In the genomic region with DNA sequence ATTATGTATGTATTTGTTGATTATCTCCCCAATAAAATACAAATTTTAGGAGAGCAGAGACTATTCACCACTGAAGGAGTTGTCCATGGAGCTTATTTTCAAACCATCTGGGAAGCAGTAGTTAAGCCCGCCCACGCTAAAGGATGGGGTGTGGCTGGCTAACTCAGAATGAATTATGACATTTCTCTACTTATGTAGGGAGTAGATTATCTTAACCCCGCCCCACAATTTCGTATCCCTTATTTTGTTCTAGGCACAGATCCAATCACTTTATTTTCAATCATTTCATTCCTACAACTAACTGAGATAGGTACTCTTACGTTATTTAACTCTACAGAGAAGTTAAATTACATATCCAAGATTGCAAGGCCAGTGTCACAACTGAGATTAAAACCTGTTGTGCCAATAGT, we compare ENCODE assay signal across 8 cellular contexts. TPM values are rescaled to one million over a fixed set of nuclear protein-coding genes. Genes with fewer than 3 reads are reported as not detected.
DNase-seq lines count a peak whose midpoint lies in the region; ATAC-seq, FAIRE-seq and TF ChIP-seq lines count a peak whose summit lies in the region.

No MANE protein-coding gene starts in this region.

- no peaks in the 10 kb centered on the region for H3K36me3 Mint-ChIP-seq in activated T-helper 17 cell treated with anti-CD3 and anti-CD28 coated beads, Interleukin-2, amount 50 U/mL, for 72 hours (ENCODE audit: low read depth)

- H3K27me3 Mint-ChIP-seq in activated T-helper 17 cell treated with anti-CD3 and anti-CD28 coated beads, Interleukin-2, amount 50 U/mL, for 72 hours: peaks cover 17% of the 10 kb centered on the region

- ATAC-seq in K562 (peak; percentile 68), GM18909 (IDR thresholded peaks at IDR 0.05; ENCODE audit: poor library complexity, unreplicated experiment) (no peak)
- no peak for ATAC-seq in activated T-helper 17 cell treated with anti-CD3 and anti-CD28 coated beads, Interleukin-2, amount 50 U/mL, for 72 hours (replicated peaks)

- POLR2A ChIA-PET in K562 (lab: Yijun Ruan, JAX): interaction anchor here (0.6 to 2.7 kb wide), 8 partner anchors 9 to 228 kb away, joined by 3 to 20 read pairs (median 4); no protein-coding TSS in a partner anchor

- H2AFZ ChIP-seq in K562 (ENCODE audit: low read depth, low read length): peak overlapping the region; percentile 99

- peaks cover 36% of the 10 kb centered on the region for H3K79me2 ChIP-seq in K562 (ENCODE audit: control insufficient read depth, insufficient read depth, low read length)

- peak; percentile 78; the same call in 1 of the 2 replicates for TF ChIP-seq EP300 in K562 (IDR thresholded peaks at IDR 0.05; ENCODE audit: low read length)

- TF ChIP-seq POLR2A in H54 (IDR thresholded peaks at IDR 0.05; ENCODE audit: low read depth, low read length): no peak
- TF ChIP-seq POLR2A in K562 (conservative IDR thresholded peaks at IDR 0.05): no peak

- in situ Hi-C loops in K562 (cut with MboI): no loop called here

- no peak overlapping the region for H3K27ac Mint-ChIP-seq in activated T-helper 17 cell treated with anti-CD3 and anti-CD28 coated beads, Interleukin-2, amount 50 U/mL, for 72 hours

- H3K9me3 ChIP-seq in K562 (replicated peaks; ENCODE audit: control insufficient read depth, insufficient read depth, low read depth, low read length): no peaks in the 10 kb centered on the region; the same call in 1 of the 2 replicates

- peaks cover 23% of the 10 kb centered on the region for H3K4me1 Mint-ChIP-seq in activated T-helper 17 cell treated with anti-CD3 and anti-CD28 coated beads, Interleukin-2, amount 50 U/mL, for 72 hours

- TF ChIP-seq CTCF in K562 (IDR thresholded peaks at IDR 0.05 in 2 of 3, conservative IDR thresholded peaks at IDR 0.05 in 1 of 3; ENCODE audit: insufficient read depth in 2 of 3, low read depth in 1 of 3, low read length in 3 of 3): no peak

- peak overlapping the region; percentile 97 for H3K4me2 ChIP-seq in K562 (ENCODE audit: insufficient read depth, low read length)

- H3K27me3 ChIP-seq in K562 (ENCODE audit: control insufficient read depth in 2 of 2, insufficient read depth in 2 of 2, low read length in 2 of 2) (no peaks in the 10 kb centered on the region), layer of hippocampus (ENCODE audit: control insufficient read depth, insufficient read depth, low read length) (no peaks in the 10 kb centered on the region)

- 0 out of 3 replicates have a peak, but pooled peaks cover 2% of the 10 kb centered on the region for H3K36me3 ChIP-seq in K562 (ENCODE audit: control insufficient read depth, insufficient read depth, low read length)

- H4K20me1 ChIP-seq in K562 (replicated peaks; ENCODE audit: control insufficient read depth, insufficient read depth, low read length): peaks cover 21% of the 10 kb centered on the region

- no peak for TF ChIP-seq RAD21 in K562 (CRISPR knock-in tag; conservative IDR thresholded peaks at IDR 0.05 in 1 of 2, IDR thresholded peaks at IDR 0.05 in 1 of 2)

- 2% methylated on average over 5 of the region's 5 CpGs for WGBS in K562 (ENCODE audit: insufficient coverage, low coverage, missing lambda C conversion rate)

- intact Hi-C loops in K562 (cut with micrococcal nuclease): loop anchor here (5.0 kb wide), 1 partner anchor 151 kb away; the partner anchor contains the start of gene TTC32

- H3K4me3 ChIP-seq in K562: peak overlapping the region; percentile 70

- DNase-seq in H54 (ENCODE audit: insufficient read length, low spot score) (no peak), NCI-H2171 treated with DMSO at 0.1 percent for 48 hours (lab: John Stamatoyannopoulos, UW) (peak; percentile 60), K562 (ENCODE audit: extremely low read depth in 1 of 4, low spot score in 3 of 4) (peak; percentile 82 to 90 (median 84)), ureter (ENCODE audit: low spot score) (peak; percentile 61)
- DNase-seq in activated CD4-positive, alpha-beta T cell treated with anti-CD3 and anti-CD28 coated beads, Interleukin-2, amount 50 U/mL, for 4 hours: no peak

- H3K9me3 Mint-ChIP-seq in activated T-helper 17 cell treated with anti-CD3 and anti-CD28 coated beads, Interleukin-2, amount 50 U/mL, for 72 hours: no peaks in the 10 kb centered on the region

- peaks cover 0 to 23% of the 10 kb centered on the region in 2 experiments; a peak in 3 of 5 replicates for H3K4me1 ChIP-seq in K562 (replicated peaks in 1 of 2; ENCODE audit: control insufficient read depth in 2 of 2, insufficient read depth in 2 of 2, low read length in 2 of 2)

- CTCF ChIA-PET in K562 (lab: Yijun Ruan, JAX; ENCODE audit: low intra/inter-chr PET ratio): interaction anchor here (0.6 kb wide), 1 partner anchor 292 kb away, joined by 5 read pairs; no protein-coding TSS in a partner anchor

- H3K9me1 ChIP-seq in K562 (ENCODE audit: control insufficient read depth, insufficient read depth, low read length): no peaks in the 10 kb centered on the region

- H3K9ac ChIP-seq in K562 (ENCODE audit: insufficient read depth in 1 of 2, low read depth in 2 of 2, low read length in 2 of 2): peak overlapping the region in 1 of 2 experiments; percentile 94; a peak in 2 of 4 replicates

- H3K27ac ChIP-seq in K562 (ENCODE audit: extremely low read depth, low read depth, low read length) (peak overlapping the region; percentile 98), layer of hippocampus (ENCODE audit: low read depth, low read length) (peak overlapping the region; percentile 100)

- no TSS peak for BruUV-seq in K562 (replicated peaks; lab: Mats Ljungman, UMichigan)

- H3K4me3 Mint-ChIP-seq in activated T-helper 17 cell treated with anti-CD3 and anti-CD28 coated beads, Interleukin-2, amount 50 U/mL, for 72 hours: no peak overlapping the region

- FAIRE-seq in H54 (lab: Jason Lieb, UNC): peak; percentile 67
- peak; percentile 6 for FAIRE-seq in K562 (lab: Jason Lieb, UNC)

TF ChIP-seq in K562, 482 proteins besides CTCF, POLR2A, EP300 and RAD21 (continues in another document):
- TF ChIP-seq ZNF695 (CRISPR knock-in tag; IDR thresholded peaks at IDR 0.05): no peak
- no peak for TF ChIP-seq NFIX (CRISPR knock-in tag; IDR thresholded peaks at IDR 0.05; ENCODE audit: low read depth)
- no peak for TF ChIP-seq HOMEZ (CRISPR knock-in tag; IDR thresholded peaks at IDR 0.05)

RNA-seq across cellular contexts. Expression of gene LAPTM4A, which starts 1.4 kb away (rescaled TPM):
- 58.1 and 78.2 TPM in 2 replicates for total RNA-seq in K562 (2011; cell fraction: chromatin; rRNA removed; ENCODE audit: low replicate concordance)
- 57.9 and 60.0 TPM in 2 replicates for total RNA-seq in K562 (2011; cell fraction: nucleolus; rRNA removed)
- total RNA-seq in K562 (2011; cell fraction: nucleoplasm; rRNA removed): 87.9 and 89.5 TPM in 2 replicates
- total RNA-seq in K562 (2014; rRNA removed) (13.4 and 18.7 TPM in 2 replicates), K562 (2014; rRNA removed; fragmentation: Illumina TruSeq; extraction: Trizol) (23.2 and 31.2 TPM in 2 replicates), K562 (2015; rRNA removed; fragmentation: Illumina TruSeq; extraction: Trizol) (31.0 and 31.3 TPM in 2 replicates), K562 (2021) (45.1 and 46.0 TPM in 2 replicates), ureter (227 TPM)
- polyA plus RNA-seq in K562 (2011; rRNA removed) (139 and 167 TPM in 2 replicates), K562 (2014; fragmentation: Illumina TruSeq; extraction: Trizol) (53.9 and 64.5 TPM in 2 replicates), K562 (2014; fragmentation: Nextera tagmentation; extraction: Ambion mirVana) (100 to 1,000 TPM; 141 to 157 TPM), K562 (2014; rRNA removed) (50.1 and 64.3 TPM in 2 replicates)
- polyA plus RNA-seq in K562 (2011; cell fraction: cytosol; rRNA removed): 50.0 and 148 TPM in 2 replicates
- polyA plus RNA-seq in K562 (2011; cell fraction: nucleus; rRNA removed): 31.2 and 52.6 TPM in 2 replicates
- 55.6 and 56.3 TPM in 2 replicates for polyA plus RNA-seq in K562 (2012)
- polyA minus RNA-seq in K562 (2011; rRNA and poly(A)+ RNA removed): 76.5 and 97.3 TPM in 2 replicates
- polyA minus RNA-seq in K562 (2011; cell fraction: cytosol; rRNA and poly(A)+ RNA removed): 21.9 and 33.3 TPM in 2 replicates
- 15.9 and 29.5 TPM in 2 replicates for polyA minus RNA-seq in K562 (2011; cell fraction: nucleus; rRNA and poly(A)+ RNA removed)
- total RNA-seq in activated T-helper 17 cell treated with anti-CD3 and anti-CD28 coated beads, Interleukin-2, amount 50 U/mL, for 72 hours: 10 to 100 TPM; 27.3 to 29.6 TPM

RNA-seq across cellular contexts. Expression of gene MATN3, which starts 40.4 kb away (rescaled TPM):
- total RNA-seq in K562 (2011; cell fraction: chromatin; rRNA removed; ENCODE audit: low replicate concordance): not detected in 2 replicates
- not detected in 2 replicates for total RNA-seq in K562 (2011; cell fraction: nucleolus; rRNA removed)
- not detected in 2 replicates for total RNA-seq in K562 (2011; cell fraction: nucleoplasm; rRNA removed)
- total RNA-seq in K562 (2014; rRNA removed) (not detected in 2 replicates), K562 (2014; rRNA removed; fragmentation: Illumina TruSeq; extraction: Trizol) (not detected in 2 replicates), K562 (2015; rRNA removed; fragmentation: Illumina TruSeq; extraction: Trizol) (not detected in 2 replicates), K562 (2021) (not detected in 2 replicates), ureter (2.2 TPM)
- polyA plus RNA-seq in K562 (2011; rRNA removed) (not detected in 2 replicates), K562 (2014; fragmentation: Illumina TruSeq; extraction: Trizol) (not detected in 2 replicates), K562 (2014; fragmentation: Nextera tagmentation; extraction: Ambion mirVana) (not detected), K562 (2014; rRNA removed) (0.30 TPM in 1 of 2 replicates, not detected in the other)
- polyA plus RNA-seq in K562 (2011; cell fraction: cytosol; rRNA removed): 0.04 TPM in 1 of 2 replicates, not detected in the other
- not detected in 2 replicates for polyA plus RNA-seq in K562 (2011; cell fraction: nucleus; rRNA removed)
- polyA plus RNA-seq in K562 (2012): not detected in 2 replicates
- polyA minus RNA-seq in K562 (2011; rRNA and poly(A)+ RNA removed): not detected in 2 replicates
- not detected in 2 replicates for polyA minus RNA-seq in K562 (2011; cell fraction: cytosol; rRNA and poly(A)+ RNA removed)
- not detected in 2 replicates for polyA minus RNA-seq in K562 (2011; cell fraction: nucleus; rRNA and poly(A)+ RNA removed)
- total RNA-seq in activated T-helper 17 cell treated with anti-CD3 and anti-CD28 coated beads, Interleukin-2, amount 50 U/mL, for 72 hours: not detected

Comparison
In these comparisons a context has a peak if more than half of its experiments do, and no peak if none do; other contexts are left out.
1. DNase-seq: peak in NCI-H2171 treated with DMSO at 0.1 percent for 48 hours (single experiment), K562 (4 of 4) and ureter (single experiment); none in H54 (single experiment) and activated CD4-positive, alpha-beta T cell treated with anti-CD3 and anti-CD28 coated beads, Interleukin-2, amount 50 U/mL, for 4 hours (0 of 2).